1 cellular context compared by ENCODE assay signal in genomic region chr13:27449936-27450828, GRCh38.
TF ChIP-seq lines count a peak whose summit lies in the region.

Gene MTIF3, minus strand, starts transcription at chr13:27450564. Its CDS starts 10,116 bp downstream, at chr13:27440448.

TF ChIP-seq in HCT116, 20 proteins besides CTCF, POLR2A, EP300 and RAD21 (continued from another document):
- TF ChIP-seq REST (IDR thresholded peaks at IDR 0.05; ENCODE audit: low read depth), result no peak
- TF ChIP-seq EGR1 (IDR thresholded peaks at IDR 0.05; ENCODE audit: low read depth), result peak; percentile 65; the same call in 1 of the 2 replicates
- TF ChIP-seq YY1 (IDR thresholded peaks at IDR 0.05; ENCODE audit: extremely low read depth, insufficient replicate concordance, low read depth, low read length), result peak; percentile 11
- no peak for TF ChIP-seq EZH2 (IDR thresholded peaks at IDR 0.05)
